27 cellular contexts compared by ENCODE assay signal in genomic region chr12:84313326-84313675, GRCh38.
"Had no signal": no experiment of that assay in that cellular context is flagged by ENCODE, and none has a peak within 500 bp of the region (broad histone marks: within the 10 kb centered on the region; RNA-seq: fewer than 3 reads in every experiment).

No MANE protein-coding gene starts in this region.

- H3K27ac ChIP-seq: adrenal gland, brain microvascular endothelial cell, coronary artery, dorsolateral prefrontal cortex, foreskin keratinocyte, gastrocnemius medialis, heart left ventricle had no signal

- H3K9me3 ChIP-seq: adrenal gland, gastrocnemius medialis had no signal

- H3K27me3 ChIP-seq: adrenal gland, brain microvascular endothelial cell, dorsolateral prefrontal cortex, foreskin keratinocyte, gastrocnemius medialis, heart left ventricle had no signal

- H3K4me1 ChIP-seq: adrenal gland, foreskin keratinocyte, gastrocnemius medialis, heart left ventricle had no signal

- H3K4me3 ChIP-seq: adrenal gland, coronary artery, dorsolateral prefrontal cortex, gastrocnemius medialis, heart left ventricle had no signal

- FAIRE-seq: astrocyte, bronchial epithelial cell had no signal

- DNase-seq: activated CD4-positive, alpha-beta memory T cell treated with anti-CD3 and anti-CD28 coated beads for 36 hours; activated CD4-positive, alpha-beta T cell treated with anti-CD3 and anti-CD28 coated beads for 36 hours; activated CD4-positive, alpha-beta T cell treated with anti-CD3 and anti-CD28 coated beads, Interleukin-2, amount 10 ng/mL, durations not matched to agents 24 days and 14 days; activated CD4-positive, CD25-positive, alpha-beta regulatory T cell; activated CD4-positive, CD25-positive, alpha-beta regulatory T cell treated with anti-CD3 and anti-CD28 coated beads, Interleukin-2, amount 50 U/mL, for 72 hours; activated CD8-positive, alpha-beta memory T cell treated with anti-CD3 and anti-CD28 coated beads, Interleukin-2, amount 10 ng/mL, durations not matched to agents 7 days and 5 days; activated CD8-positive, alpha-beta memory T cell treated with anti-CD3 and anti-CD28 coated beads, Interleukin-2, amount 50 U/mL, for 4 hours; activated CD8-positive, alpha-beta T cell treated with anti-CD3 and anti-CD28 coated beads, Interleukin-2, amount 10 ng/mL, durations not matched to agents 7 days and 5 days; activated effector memory CD4-positive, alpha-beta T cell treated with anti-CD3 and anti-CD28 coated beads, Interleukin-2, amount 50 U/mL, for 16 hours; activated naive CD4-positive, alpha-beta T cell treated with anti-CD3 and anti-CD28 coated beads for 36 hours; activated naive CD8-positive, alpha-beta T cell treated with anti-CD3 and anti-CD28 coated beads for 36 hours; activated naive CD8-positive, alpha-beta T cell treated with anti-CD3 and anti-CD28 coated beads, Interleukin-2, amount 50 U/mL, for 24 hours; activated T-cell treated with anti-CD3 and anti-CD28 coated beads, Interleukin-2, amount 50 U/mL, for 1 hour; activated T-cell treated with anti-CD3 and anti-CD28 coated beads, Interleukin-2, amount 50 U/mL, for 48 hours; adrenal gland; amygdala; brain microvascular endothelial cell; dorsolateral prefrontal cortex; effector memory CD4-positive, alpha-beta T cell; foreskin keratinocyte; gastrocnemius medialis; glutamatergic neuron; heart left ventricle; T-helper 2 cell had no signal

- H3K36me3 ChIP-seq: adrenal gland, brain microvascular endothelial cell, gastrocnemius medialis, heart left ventricle had no signal
